28 cellular contexts compared by ENCODE assay signal in the genomic region with DNA sequence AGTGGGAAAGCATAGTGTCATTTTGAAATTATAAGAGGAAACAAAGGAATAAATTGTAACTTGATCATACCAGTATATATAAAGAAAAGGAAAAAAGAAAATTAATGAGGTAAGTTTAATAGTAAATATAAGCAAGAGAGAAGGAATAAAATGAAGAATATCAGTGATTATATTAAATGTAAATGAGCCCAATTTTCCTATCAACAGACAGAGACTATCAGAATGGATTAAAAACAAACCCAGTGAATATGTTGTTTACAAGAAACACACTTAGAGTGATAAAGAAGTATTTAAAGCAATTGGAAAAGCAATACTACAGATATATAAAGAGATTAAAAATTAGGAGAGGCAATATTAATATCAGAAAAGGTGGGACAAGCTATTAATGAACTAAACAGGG. TPM values are rescaled to one million over a fixed set of nuclear protein-coding genes. Genes with fewer than 3 reads are reported as not detected.
"Had no signal": no experiment of that assay in that cellular context is flagged by ENCODE, and none has a peak within 500 bp of the region (broad histone marks: within the 10 kb centered on the region; RNA-seq: fewer than 3 reads in every experiment).

No MANE protein-coding gene starts in this region.

- H3K9me3 ChIP-seq: body of pancreas, colonic mucosa had no signal

- H3K4me3 ChIP-seq: adrenal gland, body of pancreas, colonic mucosa had no signal

- H3K27me3 ChIP-seq: adrenal gland, body of pancreas, colonic mucosa had no signal

- H3K4me3 Mint-ChIP-seq: activated CD4-positive, alpha-beta memory T cell treated with anti-CD3 and anti-CD28 coated beads, Interleukin-2, amount 10 ng/mL, durations not matched to agents 7 days and 5 days; activated CD4-positive, alpha-beta T cell treated with anti-CD3 and anti-CD28 coated beads, Interleukin-2, amount 10 ng/mL, durations not matched to agents 7 days and 5 days; activated naive CD8-positive, alpha-beta T cell; activated T-cell treated with anti-CD3 and anti-CD28 coated beads, Interleukin-2, amount 50 U/mL, for 4 hours; activated T-helper 17 cell treated with anti-CD3 and anti-CD28 coated beads, Interleukin-2, amount 50 U/mL, for 72 hours; T-helper 17 cell; T-helper 2 cell treated with Interferon-gamma antibody and Interleukin-4, amounts not matched to agents 5 μg/mL and 100 μg/mL, for 36 hours had no signal

- H3K4me1 ChIP-seq: adrenal gland, body of pancreas, colonic mucosa had no signal

- DNase-seq: activated CD4-positive, alpha-beta memory T cell treated with anti-CD3 and anti-CD28 coated beads, Interleukin-2, amount 10 ng/mL, durations not matched to agents 7 days and 5 days; activated CD4-positive, alpha-beta T cell treated with anti-CD3 and anti-CD28 coated beads for 1 hour; activated CD4-positive, alpha-beta T cell treated with anti-CD3 and anti-CD28 coated beads for 4 hours; activated CD4-positive, alpha-beta T cell treated with anti-CD3 and anti-CD28 coated beads, Interleukin-2, amount 10 ng/mL, durations not matched to agents 7 days and 5 days; activated CD4-positive, alpha-beta T cell treated with anti-CD3 and anti-CD28 coated beads, Interleukin-2, amount 50 U/mL, for 4 hours; activated CD8-positive, alpha-beta memory T cell treated with anti-CD3 and anti-CD28 coated beads, Interleukin-2, amount 50 U/mL, for 48 hours; activated effector memory CD4-positive, alpha-beta T cell treated with Interleukin-2 at 50 U/mL for 16 hours; activated gamma-delta T cell treated with Interleukin-2 at 50 U/mL for 16 hours; activated naive CD4-positive, alpha-beta T cell treated with anti-CD3 and anti-CD28 coated beads, Interleukin-2, amount 50 U/mL, for 16 hours; activated naive CD4-positive, alpha-beta T cell treated with Interleukin-2 at 50 U/mL for 16 hours; activated T-cell treated with anti-CD3 and anti-CD28 coated beads, Interleukin-2, amount 50 U/mL, for 4 hours; adrenal gland; amygdala; aorta; body of pancreas; caudate nucleus; colonic mucosa; effector CD8-positive, alpha-beta T cell; foreskin fibroblast; head of caudate nucleus; hippocampal formation; T-helper 17 cell; T1000 had no signal

- H3K27ac Mint-ChIP-seq: activated CD4-positive, alpha-beta memory T cell treated with anti-CD3 and anti-CD28 coated beads, Interleukin-2, amount 10 ng/mL, durations not matched to agents 7 days and 5 days; activated CD4-positive, alpha-beta T cell treated with anti-CD3 and anti-CD28 coated beads, Interleukin-2, amount 10 ng/mL, durations not matched to agents 7 days and 5 days; activated naive CD8-positive, alpha-beta T cell; activated T-helper 17 cell treated with anti-CD3 and anti-CD28 coated beads, Interleukin-2, amount 50 U/mL, for 72 hours; T-helper 17 cell; T-helper 2 cell treated with Interferon-gamma antibody and Interleukin-4, amounts not matched to agents 5 μg/mL and 100 μg/mL, for 36 hours had no signal

- H3K36me3 ChIP-seq: adrenal gland, colonic mucosa had no signal

- H3K27me3 Mint-ChIP-seq: activated CD4-positive, alpha-beta memory T cell treated with anti-CD3 and anti-CD28 coated beads, Interleukin-2, amount 10 ng/mL, durations not matched to agents 7 days and 5 days; activated CD4-positive, alpha-beta T cell treated with anti-CD3 and anti-CD28 coated beads, Interleukin-2, amount 10 ng/mL, durations not matched to agents 7 days and 5 days; activated naive CD8-positive, alpha-beta T cell; activated T-helper 17 cell treated with anti-CD3 and anti-CD28 coated beads, Interleukin-2, amount 50 U/mL, for 72 hours; T-helper 17 cell had no signal

- H3K27ac ChIP-seq: adrenal gland, body of pancreas, colonic mucosa had no signal

RNA-seq across cellular contexts. Expression of gene RHOH, which starts 28.8 kb away (rescaled TPM):
- total RNA-seq: chondrocyte, epithelial cell of proximal tubule had no signal
